1 cellular context compared by ENCODE assay signal in the genomic region with DNA sequence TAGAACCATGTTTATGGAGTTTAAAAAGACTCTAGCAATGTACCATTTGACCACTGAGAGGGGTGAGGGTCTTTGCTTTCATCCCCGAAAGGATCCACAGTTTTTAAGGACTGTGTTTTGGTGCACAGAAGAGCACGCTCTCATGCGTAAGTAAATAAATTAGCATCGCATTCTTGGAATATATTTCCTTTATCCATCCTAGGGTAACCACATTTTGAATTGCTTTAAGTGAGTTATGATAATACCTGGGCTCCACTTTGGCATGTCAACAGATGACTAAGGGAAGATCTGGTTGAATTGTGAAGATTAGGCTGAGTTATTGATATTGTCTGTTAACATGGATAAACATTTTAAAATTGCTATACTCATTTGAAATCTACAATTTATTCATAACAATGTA.
TF ChIP-seq lines count a peak whose summit lies in the region.

No MANE protein-coding gene starts in this region.

TF ChIP-seq in WTC11, 78 proteins besides CTCF, POLR2A, EP300 and RAD21 (continued from another document):
- TF ChIP-seq, protein P1, sequence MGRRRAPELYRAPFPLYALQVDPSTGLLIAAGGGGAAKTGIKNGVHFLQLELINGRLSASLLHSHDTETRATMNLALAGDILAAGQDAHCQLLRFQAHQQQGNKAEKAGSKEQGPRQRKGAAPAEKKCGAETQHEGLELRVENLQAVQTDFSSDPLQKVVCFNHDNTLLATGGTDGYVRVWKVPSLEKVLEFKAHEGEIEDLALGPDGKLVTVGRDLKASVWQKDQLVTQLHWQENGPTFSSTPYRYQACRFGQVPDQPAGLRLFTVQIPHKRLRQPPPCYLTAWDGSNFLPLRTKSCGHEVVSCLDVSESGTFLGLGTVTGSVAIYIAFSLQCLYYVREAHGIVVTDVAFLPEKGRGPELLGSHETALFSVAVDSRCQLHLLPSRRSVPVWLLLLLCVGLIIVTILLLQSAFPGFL (CRISPR knock-in tag; IDR thresholded peaks at IDR 0.05; ENCODE audit: borderline replicate concordance) = no peak
- TF ChIP-seq, protein P2, sequence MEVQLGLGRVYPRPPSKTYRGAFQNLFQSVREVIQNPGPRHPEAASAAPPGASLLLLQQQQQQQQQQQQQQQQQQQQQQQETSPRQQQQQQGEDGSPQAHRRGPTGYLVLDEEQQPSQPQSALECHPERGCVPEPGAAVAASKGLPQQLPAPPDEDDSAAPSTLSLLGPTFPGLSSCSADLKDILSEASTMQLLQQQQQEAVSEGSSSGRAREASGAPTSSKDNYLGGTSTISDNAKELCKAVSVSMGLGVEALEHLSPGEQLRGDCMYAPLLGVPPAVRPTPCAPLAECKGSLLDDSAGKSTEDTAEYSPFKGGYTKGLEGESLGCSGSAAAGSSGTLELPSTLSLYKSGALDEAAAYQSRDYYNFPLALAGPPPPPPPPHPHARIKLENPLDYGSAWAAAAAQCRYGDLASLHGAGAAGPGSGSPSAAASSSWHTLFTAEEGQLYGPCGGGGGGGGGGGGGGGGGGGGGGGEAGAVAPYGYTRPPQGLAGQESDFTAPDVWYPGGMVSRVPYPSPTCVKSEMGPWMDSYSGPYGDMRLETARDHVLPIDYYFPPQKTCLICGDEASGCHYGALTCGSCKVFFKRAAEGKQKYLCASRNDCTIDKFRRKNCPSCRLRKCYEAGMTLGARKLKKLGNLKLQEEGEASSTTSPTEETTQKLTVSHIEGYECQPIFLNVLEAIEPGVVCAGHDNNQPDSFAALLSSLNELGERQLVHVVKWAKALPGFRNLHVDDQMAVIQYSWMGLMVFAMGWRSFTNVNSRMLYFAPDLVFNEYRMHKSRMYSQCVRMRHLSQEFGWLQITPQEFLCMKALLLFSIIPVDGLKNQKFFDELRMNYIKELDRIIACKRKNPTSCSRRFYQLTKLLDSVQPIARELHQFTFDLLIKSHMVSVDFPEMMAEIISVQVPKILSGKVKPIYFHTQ (CRISPR knock-in tag; IDR thresholded peaks at IDR 0.05) = no peak
- TF ChIP-seq, protein P3, sequence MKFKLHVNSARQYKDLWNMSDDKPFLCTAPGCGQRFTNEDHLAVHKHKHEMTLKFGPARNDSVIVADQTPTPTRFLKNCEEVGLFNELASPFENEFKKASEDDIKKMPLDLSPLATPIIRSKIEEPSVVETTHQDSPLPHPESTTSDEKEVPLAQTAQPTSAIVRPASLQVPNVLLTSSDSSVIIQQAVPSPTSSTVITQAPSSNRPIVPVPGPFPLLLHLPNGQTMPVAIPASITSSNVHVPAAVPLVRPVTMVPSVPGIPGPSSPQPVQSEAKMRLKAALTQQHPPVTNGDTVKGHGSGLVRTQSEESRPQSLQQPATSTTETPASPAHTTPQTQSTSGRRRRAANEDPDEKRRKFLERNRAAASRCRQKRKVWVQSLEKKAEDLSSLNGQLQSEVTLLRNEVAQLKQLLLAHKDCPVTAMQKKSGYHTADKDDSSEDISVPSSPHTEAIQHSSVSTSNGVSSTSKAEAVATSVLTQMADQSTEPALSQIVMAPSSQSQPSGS (CRISPR knock-in tag; IDR thresholded peaks at IDR 0.05; ENCODE audit: borderline replicate concordance, low read depth) = no peak
